27 cellular contexts compared by ENCODE assay signal in the genomic region with DNA sequence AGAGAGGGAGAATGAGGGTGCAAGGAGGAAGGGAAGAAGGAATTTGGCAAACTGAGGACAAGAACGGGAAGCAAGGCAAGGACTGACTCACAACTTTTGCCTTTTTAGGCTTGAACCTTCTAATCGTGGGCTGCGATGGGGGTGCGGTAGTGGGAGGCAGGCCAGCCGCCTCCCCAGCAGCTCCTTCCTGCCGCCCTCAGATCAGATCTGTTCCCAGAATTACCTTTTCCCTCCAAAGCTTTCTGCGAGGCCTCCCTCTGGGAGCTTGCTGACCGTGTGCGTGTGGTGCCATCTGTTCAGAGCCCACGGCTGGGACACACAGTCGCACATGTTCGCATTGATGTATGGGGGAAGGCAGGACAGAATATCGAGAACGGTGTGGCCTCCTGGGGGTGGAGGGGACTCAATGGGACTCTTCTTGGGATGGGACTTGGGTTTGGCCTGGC.
DNase-seq lines count a peak whose midpoint lies in the region; ATAC-seq, FAIRE-seq and TF ChIP-seq lines count a peak whose summit lies in the region.
"Had no signal": no experiment of that assay in that cellular context is flagged by ENCODE, and none has a peak within 500 bp of the region (broad histone marks: within the 10 kb centered on the region; RNA-seq: fewer than 3 reads in every experiment).

No MANE protein-coding gene starts in this region.

- no peaks in the 10 kb centered on the region for H3K9me3 Mint-ChIP-seq in activated CD4-positive, alpha-beta memory T cell treated with anti-CD3 and anti-CD28 coated beads, Interleukin-2, amount 10 ng/mL, durations not matched to agents 7 days and 5 days
- H3K9me3 Mint-ChIP-seq in activated CD4-positive, alpha-beta memory T cell treated with anti-CD3 and anti-CD28 coated beads for 36 hours, result no peaks in the 10 kb centered on the region
- peaks cover 3% of the 10 kb centered on the region for H3K9me3 Mint-ChIP-seq in astrocyte (ENCODE audit: unreplicated experiment)
- H3K9me3 Mint-ChIP-seq: memory B cell; naive thymus-derived CD4-positive, alpha-beta T cell had no signal

- POLR2A ChIA-PET in activated CD4-positive, alpha-beta memory T cell treated with anti-CD3 and anti-CD28 coated beads, Interleukin-2, amount 10 ng/mL, durations not matched to agents 7 days and 5 days (lab: Charles Lee), result no interaction called here
- POLR2A ChIA-PET in activated CD4-positive, alpha-beta memory T cell treated with anti-CD3 and anti-CD28 coated beads for 36 hours (lab: Charles Lee), result no interaction called here

- H3K4me2 ChIP-seq in astrocyte (ENCODE audit: low read length), result no peak overlapping the region

- H3K9ac ChIP-seq in astrocyte (ENCODE audit: low read length), result no peak overlapping the region

- intact Hi-C loops in activated CD4-positive, alpha-beta memory T cell treated with anti-CD3 and anti-CD28 coated beads for 36 hours (cut with micrococcal nuclease), result no loop called here
- intact Hi-C loops in body of pancreas (cut with DNase I), result no loop called here

- H3K79me2 ChIP-seq in astrocyte (ENCODE audit: insufficient read depth, low read length), result no peaks in the 10 kb centered on the region

- H4K20me1 ChIP-seq in astrocyte (ENCODE audit: insufficient read depth, low read length), result no peaks in the 10 kb centered on the region

- peak overlapping the region; percentile 5 for H3K27ac Mint-ChIP-seq in activated CD4-positive, alpha-beta memory T cell treated with anti-CD3 and anti-CD28 coated beads, Interleukin-2, amount 10 ng/mL, durations not matched to agents 7 days and 5 days
- H3K27ac Mint-ChIP-seq in activated CD4-positive, alpha-beta memory T cell treated with anti-CD3 and anti-CD28 coated beads for 36 hours, result no peak overlapping the region
- H3K27ac Mint-ChIP-seq in astrocyte (ENCODE audit: unreplicated experiment), result peak overlapping the region; percentile 50
- H3K27ac Mint-ChIP-seq: memory B cell had no signal

- peaks cover 16% of the 10 kb centered on the region for H3K4me1 Mint-ChIP-seq in activated CD4-positive, alpha-beta memory T cell treated with anti-CD3 and anti-CD28 coated beads, Interleukin-2, amount 10 ng/mL, durations not matched to agents 7 days and 5 days
- H3K4me1 Mint-ChIP-seq in activated CD4-positive, alpha-beta memory T cell treated with anti-CD3 and anti-CD28 coated beads for 36 hours (ENCODE audit: low read depth), result peaks cover 6% of the 10 kb centered on the region
- H3K4me1 Mint-ChIP-seq in astrocyte (ENCODE audit: low read depth, unreplicated experiment), result peaks cover 36% of the 10 kb centered on the region

- no peak for FAIRE-seq in astrocyte (lab: Jason Lieb, UNC)
- FAIRE-seq: GM12878, HTR-8/SVneo had no signal

- H3K4me3 ChIP-seq in astrocyte (ENCODE audit: insufficient read depth, low read depth, low read length), result no peak overlapping the region
- H3K4me3 ChIP-seq in body of pancreas, result no peak overlapping the region
- H3K4me3 ChIP-seq: esophagus squamous epithelium, gastroesophageal sphincter, GM12878, SJCRH30 had no signal

- ATAC-seq in body of pancreas (no peak), HG03159 (IDR thresholded peaks at IDR 0.05; ENCODE audit: unreplicated experiment) (no peak)
- ATAC-seq: activated CD4-positive, CD25-positive, alpha-beta regulatory T cell treated with anti-CD3 and anti-CD28 coated beads, Interleukin-2, amount 50 U/mL, for 24 hours; gastroesophageal sphincter; GM12878; HCT116; naive thymus-derived CD4-positive, alpha-beta T cell; Panc1 had no signal

- TF ChIP-seq POLR2A in body of pancreas (IDR thresholded peaks at IDR 0.05), result no peak

- H3K27ac ChIP-seq in astrocyte (ENCODE audit: low read depth, low read length) (no peak overlapping the region), body of pancreas (no peak overlapping the region)
- H3K27ac ChIP-seq: esophagus squamous epithelium, gastroesophageal sphincter, SJCRH30 had no signal

- DNase-seq in activated CD4-positive, alpha-beta memory T cell treated with anti-CD3 and anti-CD28 coated beads, Interleukin-2, amount 10 ng/mL, durations not matched to agents 7 days and 5 days, result no peak
- DNase-seq in activated CD4-positive, alpha-beta memory T cell treated with anti-CD3 and anti-CD28 coated beads for 36 hours, result no peak
- peak; percentile 2 for DNase-seq in GM10266 (ENCODE audit: extremely low spot score)
- DNase-seq in astrocyte (ENCODE audit: low read depth), result peak; percentile 48
- peak; percentile 41 for DNase-seq in occipital lobe (lab: John Stamatoyannopoulos, UW)
- no peak for DNase-seq in body of pancreas
- DNase-seq in ureter (ENCODE audit: low spot score), result no peak
- DNase-seq: activated CD8-positive, alpha-beta memory T cell treated with anti-CD3 and anti-CD28 coated beads, Interleukin-2, amount 50 U/mL, for 4 hours; amniotic stem cell; effector memory CD4-positive, alpha-beta T cell; esophagus squamous epithelium; Kasumi-1; naive thymus-derived CD4-positive, alpha-beta T cell; NCI-H1092 treated with DMSO at 0.1 percent for 48 hours; NCI-H2081; NK-92 treated with Interleukin-12 subunit alpha and Interleukin-12 subunit beta, amount 100 ng/mL, for 24 hours; SJCRH30; T-helper 9 cell had no signal

- CTCF ChIA-PET in activated CD4-positive, alpha-beta memory T cell treated with anti-CD3 and anti-CD28 coated beads, Interleukin-2, amount 10 ng/mL, durations not matched to agents 7 days and 5 days (lab: Charles Lee), result interaction anchor here (1.2 to 4.9 kb wide), 8 partner anchors 10 to 598 kb away, joined by 3 to 34 read pairs (median 11); no protein-coding TSS in a partner anchor
- CTCF ChIA-PET in activated CD4-positive, alpha-beta memory T cell treated with anti-CD3 and anti-CD28 coated beads for 36 hours (lab: Charles Lee), result interaction anchor here (1.3 to 3.1 kb wide), 6 partner anchors 9 to 599 kb away, joined by 3 to 19 read pairs (median 8); no protein-coding TSS in a partner anchor

- H3K27me3 Mint-ChIP-seq in activated CD4-positive, alpha-beta memory T cell treated with anti-CD3 and anti-CD28 coated beads, Interleukin-2, amount 10 ng/mL, durations not matched to agents 7 days and 5 days, result no peaks in the 10 kb centered on the region
- H3K27me3 Mint-ChIP-seq in activated CD4-positive, alpha-beta memory T cell treated with anti-CD3 and anti-CD28 coated beads for 36 hours, result no peaks in the 10 kb centered on the region
- H3K27me3 Mint-ChIP-seq in astrocyte (ENCODE audit: low read depth, unreplicated experiment), result no peaks in the 10 kb centered on the region
- H3K27me3 Mint-ChIP-seq: naive thymus-derived CD4-positive, alpha-beta T cell had no signal

- H3K9me3 ChIP-seq in astrocyte (ENCODE audit: insufficient read depth, low read depth, low read length) (no peaks in the 10 kb centered on the region), body of pancreas (no peaks in the 10 kb centered on the region)
- H3K9me3 ChIP-seq: esophagus squamous epithelium, gastroesophageal sphincter, SJCRH30 had no signal

- peaks cover 34% of the 10 kb centered on the region for H3K4me1 ChIP-seq in astrocyte (ENCODE audit: insufficient read depth, low read length)
- no peaks in the 10 kb centered on the region for H3K4me1 ChIP-seq in body of pancreas

- TF ChIP-seq CTCF in GM10266 (IDR thresholded peaks at IDR 0.05; ENCODE audit: control insufficient read depth, insufficient read depth, low read depth, missing control alignments), result no peak
- no peak for TF ChIP-seq CTCF in astrocyte (IDR thresholded peaks at IDR 0.05; ENCODE audit: insufficient read depth, low read depth, low read length)
- TF ChIP-seq CTCF in body of pancreas (IDR thresholded peaks at IDR 0.05), result no peak

- H2AFZ ChIP-seq in astrocyte (ENCODE audit: low read depth, low read length), result no peak overlapping the region

- 86 to 88% methylated on average over 14 of the region's 14 CpGs for WGBS in body of pancreas, 2 donors

- H3K27me3 ChIP-seq in astrocyte (ENCODE audit: insufficient read depth, low read length), result no peaks in the 10 kb centered on the region
- no peaks in the 10 kb centered on the region for H3K27me3 ChIP-seq in body of pancreas
- H3K27me3 ChIP-seq: esophagus squamous epithelium, gastroesophageal sphincter, SJCRH30 had no signal

- H3K36me3 Mint-ChIP-seq in activated CD4-positive, alpha-beta memory T cell treated with anti-CD3 and anti-CD28 coated beads, Interleukin-2, amount 10 ng/mL, durations not matched to agents 7 days and 5 days (ENCODE audit: low read depth), result no peaks in the 10 kb centered on the region
- H3K36me3 Mint-ChIP-seq in activated CD4-positive, alpha-beta memory T cell treated with anti-CD3 and anti-CD28 coated beads for 36 hours, result no peaks in the 10 kb centered on the region
- H3K36me3 Mint-ChIP-seq in astrocyte (ENCODE audit: low read depth, unreplicated experiment), result peaks cover 30% of the 10 kb centered on the region
- H3K36me3 Mint-ChIP-seq: memory B cell had no signal

- H3K36me3 ChIP-seq in astrocyte (ENCODE audit: insufficient read depth, low read length) (peaks cover 14% of the 10 kb centered on the region), body of pancreas (replicated peaks in 1 of 2; ENCODE audit: insufficient read depth in 1 of 2, low read depth in 2 of 2) (no peaks in the 10 kb centered on the region)
- H3K36me3 ChIP-seq: esophagus squamous epithelium, SJCRH30 had no signal

- no peak overlapping the region for H3K4me3 Mint-ChIP-seq in activated CD4-positive, alpha-beta memory T cell treated with anti-CD3 and anti-CD28 coated beads, Interleukin-2, amount 10 ng/mL, durations not matched to agents 7 days and 5 days
- H3K4me3 Mint-ChIP-seq in activated CD4-positive, alpha-beta memory T cell treated with anti-CD3 and anti-CD28 coated beads for 36 hours, result no peak overlapping the region
- no peak overlapping the region for H3K4me3 Mint-ChIP-seq in astrocyte (ENCODE audit: unreplicated experiment)
- H3K4me3 Mint-ChIP-seq: CD14-positive monocyte, memory B cell had no signal

Comparison
In these comparisons a context has a peak if more than half of its experiments do, and no peak if none do; other contexts are left out.
1. DNase-seq: peak in GM10266 (single experiment), astrocyte (single experiment) and occipital lobe (single experiment); none in activated CD4-positive, alpha-beta memory T cell treated with anti-CD3 and anti-CD28 coated beads, Interleukin-2, amount 10 ng/mL, durations not matched to agents 7 days and 5 days (single experiment), activated CD4-positive, alpha-beta memory T cell treated with anti-CD3 and anti-CD28 coated beads for 36 hours (single experiment), body of pancreas (0 of 4) and ureter (single experiment).